1 cellular context compared by ENCODE assay signal in the genomic region with DNA sequence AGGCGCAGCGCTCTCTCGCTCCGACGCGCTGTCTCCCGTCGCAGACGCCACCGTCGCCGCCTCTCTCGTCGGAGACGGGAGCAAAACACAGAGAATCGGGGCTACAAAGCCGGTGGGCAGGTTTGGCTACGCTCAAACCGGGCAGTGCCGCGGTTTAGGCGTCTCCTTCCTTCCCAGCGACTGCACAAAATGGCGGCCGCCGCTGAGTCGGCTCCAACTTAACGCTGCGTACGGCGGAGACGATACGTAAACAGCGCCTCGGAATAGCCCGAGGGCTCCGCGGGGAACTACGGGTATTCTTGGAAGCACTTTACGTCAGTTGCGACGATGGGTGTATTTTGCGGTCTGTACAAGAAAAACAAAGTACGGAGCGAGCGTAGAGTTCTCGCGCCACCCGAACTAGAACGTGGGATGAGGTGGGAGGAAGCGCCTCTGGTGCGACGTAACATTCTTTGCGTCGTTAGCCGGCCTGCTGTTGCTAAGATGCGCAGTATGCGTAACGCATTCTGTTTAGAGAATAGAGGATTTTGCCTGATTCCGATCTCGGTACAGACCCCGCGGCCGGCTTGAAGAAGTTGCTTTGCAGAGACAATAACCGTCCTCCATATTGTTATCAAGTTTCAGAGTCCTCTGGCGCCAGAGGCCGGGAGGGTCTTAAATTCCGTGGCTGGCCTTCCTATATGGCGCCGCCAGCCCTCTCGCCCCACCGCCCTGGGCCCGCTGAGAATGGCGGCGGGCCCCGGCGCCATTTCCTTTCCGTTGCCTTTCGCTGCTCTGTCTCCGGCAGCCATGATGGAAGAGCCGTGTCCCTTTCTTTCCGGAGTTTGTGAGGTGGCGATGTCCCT.
TF ChIP-seq lines count a peak whose summit lies in the region.

Gene DDX17 (minus strand): TSS at position 194 of the 845 bp plus-strand sequence.

TF ChIP-seq in GM12878, 131 proteins besides CTCF, POLR2A, EP300 and RAD21 (continued from another document and continues in another):
- TF ChIP-seq, protein P1, sequence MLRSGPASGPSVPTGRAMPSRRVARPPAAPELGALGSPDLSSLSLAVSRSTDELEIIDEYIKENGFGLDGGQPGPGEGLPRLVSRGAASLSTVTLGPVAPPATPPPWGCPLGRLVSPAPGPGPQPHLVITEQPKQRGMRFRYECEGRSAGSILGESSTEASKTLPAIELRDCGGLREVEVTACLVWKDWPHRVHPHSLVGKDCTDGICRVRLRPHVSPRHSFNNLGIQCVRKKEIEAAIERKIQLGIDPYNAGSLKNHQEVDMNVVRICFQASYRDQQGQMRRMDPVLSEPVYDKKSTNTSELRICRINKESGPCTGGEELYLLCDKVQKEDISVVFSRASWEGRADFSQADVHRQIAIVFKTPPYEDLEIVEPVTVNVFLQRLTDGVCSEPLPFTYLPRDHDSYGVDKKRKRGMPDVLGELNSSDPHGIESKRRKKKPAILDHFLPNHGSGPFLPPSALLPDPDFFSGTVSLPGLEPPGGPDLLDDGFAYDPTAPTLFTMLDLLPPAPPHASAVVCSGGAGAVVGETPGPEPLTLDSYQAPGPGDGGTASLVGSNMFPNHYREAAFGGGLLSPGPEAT (IDR thresholded peaks at IDR 0.05; ENCODE audit: low read depth) = peak; percentile 74
- TF ChIP-seq, protein P2, sequence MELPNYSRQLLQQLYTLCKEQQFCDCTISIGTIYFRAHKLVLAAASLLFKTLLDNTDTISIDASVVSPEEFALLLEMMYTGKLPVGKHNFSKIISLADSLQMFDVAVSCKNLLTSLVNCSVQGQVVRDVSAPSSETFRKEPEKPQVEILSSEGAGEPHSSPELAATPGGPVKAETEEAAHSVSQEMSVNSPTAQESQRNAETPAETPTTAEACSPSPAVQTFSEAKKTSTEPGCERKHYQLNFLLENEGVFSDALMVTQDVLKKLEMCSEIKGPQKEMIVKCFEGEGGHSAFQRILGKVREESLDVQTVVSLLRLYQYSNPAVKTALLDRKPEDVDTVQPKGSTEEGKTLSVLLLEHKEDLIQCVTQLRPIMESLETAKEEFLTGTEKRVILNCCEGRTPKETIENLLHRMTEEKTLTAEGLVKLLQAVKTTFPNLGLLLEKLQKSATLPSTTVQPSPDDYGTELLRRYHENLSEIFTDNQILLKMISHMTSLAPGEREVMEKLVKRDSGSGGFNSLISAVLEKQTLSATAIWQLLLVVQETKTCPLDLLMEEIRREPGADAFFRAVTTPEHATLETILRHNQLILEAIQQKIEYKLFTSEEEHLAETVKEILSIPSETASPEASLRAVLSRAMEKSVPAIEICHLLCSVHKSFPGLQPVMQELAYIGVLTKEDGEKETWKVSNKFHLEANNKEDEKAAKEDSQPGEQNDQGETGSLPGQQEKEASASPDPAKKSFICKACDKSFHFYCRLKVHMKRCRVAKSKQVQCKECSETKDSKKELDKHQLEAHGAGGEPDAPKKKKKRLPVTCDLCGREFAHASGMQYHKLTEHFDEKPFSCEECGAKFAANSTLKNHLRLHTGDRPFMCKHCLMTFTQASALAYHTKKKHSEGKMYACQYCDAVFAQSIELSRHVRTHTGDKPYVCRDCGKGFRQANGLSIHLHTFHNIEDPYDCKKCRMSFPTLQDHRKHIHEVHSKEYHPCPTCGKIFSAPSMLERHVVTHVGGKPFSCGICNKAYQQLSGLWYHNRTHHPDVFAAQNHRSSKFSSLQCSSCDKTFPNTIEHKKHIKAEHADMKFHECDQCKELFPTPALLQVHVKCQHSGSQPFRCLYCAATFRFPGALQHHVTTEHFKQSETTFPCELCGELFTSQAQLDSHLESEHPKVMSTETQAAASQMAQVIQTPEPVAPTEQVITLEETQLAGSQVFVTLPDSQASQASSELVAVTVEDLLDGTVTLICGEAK (IDR thresholded peaks at IDR 0.05; ENCODE audit: borderline replicate concordance) = no peak; the same call in 1 of the 2 replicates
- no peak for TF ChIP-seq YBX1 (IDR thresholded peaks at IDR 0.05)
- no peak for TF ChIP-seq IKZF2 (IDR thresholded peaks at IDR 0.05)
- TF ChIP-seq SMAD1 (IDR thresholded peaks at IDR 0.05; ENCODE audit: low read depth, partially characterized antibody) = peak; percentile 62
- no peak for TF ChIP-seq MTA2 (IDR thresholded peaks at IDR 0.05; ENCODE audit: low read depth)
- TF ChIP-seq, protein P3, sequence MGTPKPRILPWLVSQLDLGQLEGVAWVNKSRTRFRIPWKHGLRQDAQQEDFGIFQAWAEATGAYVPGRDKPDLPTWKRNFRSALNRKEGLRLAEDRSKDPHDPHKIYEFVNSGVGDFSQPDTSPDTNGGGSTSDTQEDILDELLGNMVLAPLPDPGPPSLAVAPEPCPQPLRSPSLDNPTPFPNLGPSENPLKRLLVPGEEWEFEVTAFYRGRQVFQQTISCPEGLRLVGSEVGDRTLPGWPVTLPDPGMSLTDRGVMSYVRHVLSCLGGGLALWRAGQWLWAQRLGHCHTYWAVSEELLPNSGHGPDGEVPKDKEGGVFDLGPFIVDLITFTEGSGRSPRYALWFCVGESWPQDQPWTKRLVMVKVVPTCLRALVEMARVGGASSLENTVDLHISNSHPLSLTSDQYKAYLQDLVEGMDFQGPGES (IDR thresholded peaks at IDR 0.05) = no peak; the same call in 1 of the 2 replicates
- peak; percentile 74; the same call in 1 of the 2 replicates for TF ChIP-seq STAT1 (conservative IDR thresholded peaks at IDR 0.05)
- no peak for TF ChIP-seq HDGF (IDR thresholded peaks at IDR 0.05)
- peak; percentile 10; the same call in 1 of the 2 replicates for TF ChIP-seq CHD2 (IDR thresholded peaks at IDR 0.05; ENCODE audit: borderline replicate concordance, low read depth, low read length)
- TF ChIP-seq CHD1 (IDR thresholded peaks at IDR 0.05; ENCODE audit: low read depth, low read length) = 0 out of 2 replicates have a peak, but pooled peaks have one; percentile 55
- no peak; a peak in 2 of 4 replicates for TF ChIP-seq BHLHE40 (IDR thresholded peaks at IDR 0.05; ENCODE audit: borderline replicate concordance in 1 of 2, low read depth in 2 of 2, low read length in 1 of 2)
- no peak for TF ChIP-seq MEF2A (IDR thresholded peaks at IDR 0.05; ENCODE audit: insufficient read depth, low read depth, low read length)
- peak; percentile 84 for TF ChIP-seq SMARCA5 (IDR thresholded peaks at IDR 0.05)
- no peak for TF ChIP-seq STAT3 (IDR thresholded peaks at IDR 0.05; ENCODE audit: low read depth, low read length)
- TF ChIP-seq POU2F2 (IDR thresholded peaks at IDR 0.05; ENCODE audit: borderline replicate concordance, low read depth, low read length) = peak; percentile 66; the same call in 2 of the 3 replicates
- no peak for TF ChIP-seq NKRF (conservative IDR thresholded peaks at IDR 0.05)
- TF ChIP-seq SUZ12 (IDR thresholded peaks at IDR 0.05; ENCODE audit: unreplicated experiment) = no peak
- TF ChIP-seq EGR1 (IDR thresholded peaks at IDR 0.05; ENCODE audit: borderline replicate concordance in 1 of 2, low read depth in 2 of 2, low read length in 2 of 2) = peak in 1 of 2 experiments; percentile 27; a peak in 1 of 3 replicates
- TF ChIP-seq TCF7 (IDR thresholded peaks at IDR 0.05; ENCODE audit: borderline replicate concordance) = no peak
- no peak for TF ChIP-seq MYB (IDR thresholded peaks at IDR 0.05; ENCODE audit: borderline replicate concordance, low read depth, low read length)
- no peak for TF ChIP-seq SREBF1 (IDR thresholded peaks at IDR 0.05; ENCODE audit: low read length)
- no peak for TF ChIP-seq SP1 (IDR thresholded peaks at IDR 0.05; ENCODE audit: low read depth, low read length)
- TF ChIP-seq, protein P4, sequence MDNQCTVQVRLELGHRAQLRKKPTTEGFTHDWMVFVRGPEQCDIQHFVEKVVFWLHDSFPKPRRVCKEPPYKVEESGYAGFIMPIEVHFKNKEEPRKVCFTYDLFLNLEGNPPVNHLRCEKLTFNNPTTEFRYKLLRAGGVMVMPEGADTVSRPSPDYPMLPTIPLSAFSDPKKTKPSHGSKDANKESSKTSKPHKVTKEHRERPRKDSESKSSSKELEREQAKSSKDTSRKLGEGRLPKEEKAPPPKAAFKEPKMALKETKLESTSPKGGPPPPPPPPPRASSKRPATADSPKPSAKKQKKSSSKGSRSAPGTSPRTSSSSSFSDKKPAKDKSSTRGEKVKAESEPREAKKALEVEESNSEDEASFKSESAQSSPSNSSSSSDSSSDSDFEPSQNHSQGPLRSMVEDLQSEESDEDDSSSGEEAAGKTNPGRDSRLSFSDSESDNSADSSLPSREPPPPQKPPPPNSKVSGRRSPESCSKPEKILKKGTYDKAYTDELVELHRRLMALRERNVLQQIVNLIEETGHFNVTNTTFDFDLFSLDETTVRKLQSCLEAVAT (IDR thresholded peaks at IDR 0.05) = no peak; the same call in 1 of the 2 replicates
- no peak for TF ChIP-seq SMC3 (IDR thresholded peaks at IDR 0.05; ENCODE audit: borderline replicate concordance, low read length)
- no peak for TF ChIP-seq FOS (IDR thresholded peaks at IDR 0.05; ENCODE audit: borderline replicate concordance, extremely low read depth, insufficient read length)
- peak; percentile 80 for TF ChIP-seq NR2C1 (IDR thresholded peaks at IDR 0.05)
- TF ChIP-seq CHD4 (IDR thresholded peaks at IDR 0.05) = no peak
- TF ChIP-seq, protein P5, sequence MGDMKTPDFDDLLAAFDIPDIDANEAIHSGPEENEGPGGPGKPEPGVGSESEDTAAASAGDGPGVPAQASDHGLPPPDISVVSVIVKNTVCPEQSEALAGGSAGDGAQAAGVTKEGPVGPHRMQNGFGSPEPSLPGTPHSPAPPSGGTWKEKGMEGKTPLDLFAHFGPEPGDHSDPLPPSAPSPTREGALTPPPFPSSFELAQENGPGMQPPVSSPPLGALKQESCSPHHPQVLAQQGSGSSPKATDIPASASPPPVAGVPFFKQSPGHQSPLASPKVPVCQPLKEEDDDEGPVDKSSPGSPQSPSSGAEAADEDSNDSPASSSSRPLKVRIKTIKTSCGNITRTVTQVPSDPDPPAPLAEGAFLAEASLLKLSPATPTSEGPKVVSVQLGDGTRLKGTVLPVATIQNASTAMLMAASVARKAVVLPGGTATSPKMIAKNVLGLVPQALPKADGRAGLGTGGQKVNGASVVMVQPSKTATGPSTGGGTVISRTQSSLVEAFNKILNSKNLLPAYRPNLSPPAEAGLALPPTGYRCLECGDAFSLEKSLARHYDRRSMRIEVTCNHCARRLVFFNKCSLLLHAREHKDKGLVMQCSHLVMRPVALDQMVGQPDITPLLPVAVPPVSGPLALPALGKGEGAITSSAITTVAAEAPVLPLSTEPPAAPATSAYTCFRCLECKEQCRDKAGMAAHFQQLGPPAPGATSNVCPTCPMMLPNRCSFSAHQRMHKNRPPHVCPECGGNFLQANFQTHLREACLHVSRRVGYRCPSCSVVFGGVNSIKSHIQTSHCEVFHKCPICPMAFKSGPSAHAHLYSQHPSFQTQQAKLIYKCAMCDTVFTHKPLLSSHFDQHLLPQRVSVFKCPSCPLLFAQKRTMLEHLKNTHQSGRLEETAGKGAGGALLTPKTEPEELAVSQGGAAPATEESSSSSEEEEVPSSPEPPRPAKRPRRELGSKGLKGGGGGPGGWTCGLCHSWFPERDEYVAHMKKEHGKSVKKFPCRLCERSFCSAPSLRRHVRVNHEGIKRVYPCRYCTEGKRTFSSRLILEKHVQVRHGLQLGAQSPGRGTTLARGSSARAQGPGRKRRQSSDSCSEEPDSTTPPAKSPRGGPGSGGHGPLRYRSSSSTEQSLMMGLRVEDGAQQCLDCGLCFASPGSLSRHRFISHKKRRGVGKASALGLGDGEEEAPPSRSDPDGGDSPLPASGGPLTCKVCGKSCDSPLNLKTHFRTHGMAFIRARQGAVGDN (IDR thresholded peaks at IDR 0.05) = peak; percentile 89
- TF ChIP-seq PKNOX1 (IDR thresholded peaks at IDR 0.05) = peak; percentile 41; the same call in 1 of the 2 replicates
- TF ChIP-seq DPF2 (IDR thresholded peaks at IDR 0.05) = peak; percentile 70; the same call in 1 of the 2 replicates
- TF ChIP-seq ASH2L (IDR thresholded peaks at IDR 0.05; ENCODE audit: borderline replicate concordance, low read depth) = no peak; the same call in 1 of the 2 replicates
- TF ChIP-seq, protein P6, sequence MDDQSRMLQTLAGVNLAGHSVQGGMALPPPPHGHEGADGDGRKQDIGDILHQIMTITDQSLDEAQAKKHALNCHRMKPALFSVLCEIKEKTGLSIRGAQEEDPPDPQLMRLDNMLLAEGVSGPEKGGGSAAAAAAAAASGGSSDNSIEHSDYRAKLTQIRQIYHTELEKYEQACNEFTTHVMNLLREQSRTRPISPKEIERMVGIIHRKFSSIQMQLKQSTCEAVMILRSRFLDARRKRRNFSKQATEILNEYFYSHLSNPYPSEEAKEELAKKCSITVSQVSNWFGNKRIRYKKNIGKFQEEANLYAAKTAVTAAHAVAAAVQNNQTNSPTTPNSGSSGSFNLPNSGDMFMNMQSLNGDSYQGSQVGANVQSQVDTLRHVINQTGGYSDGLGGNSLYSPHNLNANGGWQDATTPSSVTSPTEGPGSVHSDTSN (IDR thresholded peaks at IDR 0.05; ENCODE audit: insufficient replicate concordance, low read depth, low read length) = no peak
- TF ChIP-seq BACH1 (IDR thresholded peaks at IDR 0.05; ENCODE audit: borderline replicate concordance) = peak; percentile 33; the same call in 1 of the 2 replicates
- TF ChIP-seq ZNF622 (IDR thresholded peaks at IDR 0.05) = no peak
- TF ChIP-seq GABPA (IDR thresholded peaks at IDR 0.05; ENCODE audit: low read depth) = no peak
- peak; percentile 70; the same call in 1 of the 2 replicates for TF ChIP-seq RB1 (IDR thresholded peaks at IDR 0.05; ENCODE audit: borderline replicate concordance)
- no peak for TF ChIP-seq ESRRA (IDR thresholded peaks at IDR 0.05; ENCODE audit: low read length)
- TF ChIP-seq NR2F1 (conservative IDR thresholded peaks at IDR 0.05) = no peak
- TF ChIP-seq ZSCAN29 (IDR thresholded peaks at IDR 0.05) = no peak
